ENCODE assay signal across 12 cellular contexts in genomic region chr9:76866689-76867088, GRCh38. TPM values are rescaled to one million over a fixed set of nuclear protein-coding genes. Genes with fewer than 3 reads are reported as not detected.
A peak's percentile ranks its signal among the peaks of the same experiment; 100 is the strongest.
DNase-seq lines count a peak whose midpoint lies in the region; ATAC-seq, FAIRE-seq and TF ChIP-seq lines count a peak whose summit lies in the region.
"Had no signal": no experiment of that assay in that cellular context is flagged by ENCODE, and none has a peak within 500 bp of the region (broad histone marks: within the 10 kb centered on the region; RNA-seq: fewer than 3 reads in every experiment).

No MANE protein-coding gene starts in this region.

- TF ChIP-seq CTCF in SK-N-SH (IDR thresholded peaks at IDR 0.05) (no peak), foreskin fibroblast (IDR thresholded peaks at IDR 0.05; ENCODE audit: low read depth, low read length) (no peak), stomach (IDR thresholded peaks at IDR 0.05) (no peak)
- no peak for TF ChIP-seq CTCF in CD4-positive, alpha-beta T cell (IDR thresholded peaks at IDR 0.05)

- intact Hi-C loops in stomach (cut with DNase I; ENCODE audit: low total_unique reads): no loop called here
- intact Hi-C loops in CD4-positive, alpha-beta T cell (cut with DNase I, micrococcal nuclease): no loop called here

- H3K27ac Mint-ChIP-seq in CD4-positive, alpha-beta T cell: no peak overlapping the region
- H3K27ac Mint-ChIP-seq: activated B cell treated with CpG ODN at 0.5 μM for 24 hours; stimulated activated naive B cell treated with anti-CD40 and anti-IgM and Interleukin-4, amounts not matched to agents 10 μg/mL and 1 μg/mL and 100 μg/mL, for 72 hours had no signal

- H3K27me3 ChIP-seq in SK-N-SH (ENCODE audit: insufficient read depth): peaks cover 39% of the 10 kb centered on the region
- peaks cover 0 to 18% (median 8%) of the 10 kb centered on the region in 3 donors for H3K27me3 ChIP-seq in stomach
- H3K27me3 ChIP-seq in CD4-positive, alpha-beta T cell (ENCODE audit: control insufficient read depth, insufficient read depth, low read length): no peaks in the 10 kb centered on the region
- H3K27me3 ChIP-seq: adrenal gland had no signal

- H3K27ac ChIP-seq in SK-N-SH (ENCODE audit: low read depth in 2 of 2, low read length in 1 of 2) (peak overlapping the region in 1 of 2 experiments; percentile 66; a peak in 2 of 4 replicates), stomach (peak overlapping the region in 3 of 5 donors; percentile 50 to 85 (median 66))
- no peak overlapping the region for H3K27ac ChIP-seq in CD4-positive, alpha-beta T cell (ENCODE audit: low read depth, low read length)
- H3K27ac ChIP-seq: adrenal gland had no signal

- H3K36me3 Mint-ChIP-seq in CD4-positive, alpha-beta T cell (ENCODE audit: low read depth): no peaks in the 10 kb centered on the region
- H3K36me3 Mint-ChIP-seq: stimulated activated naive B cell treated with anti-CD40 and anti-IgM and Interleukin-4, amounts not matched to agents 10 μg/mL and 1 μg/mL and 100 μg/mL, for 72 hours had no signal

- peak overlapping the region; percentile 61 for H2AFZ ChIP-seq in SK-N-SH (ENCODE audit: low read depth)

- peak overlapping the region; percentile 61 for H3K4me2 ChIP-seq in SK-N-SH

- no peak for TF ChIP-seq RAD21 in SK-N-SH (IDR thresholded peaks at IDR 0.05; ENCODE audit: low read length)

- H3K4me1 Mint-ChIP-seq in CD4-positive, alpha-beta T cell (ENCODE audit: low read depth): no peaks in the 10 kb centered on the region
- H3K4me1 Mint-ChIP-seq: activated B cell treated with CpG ODN at 0.5 μM for 24 hours; stimulated activated naive B cell treated with anti-CD40 and anti-IgM and Interleukin-4, amounts not matched to agents 10 μg/mL and 1 μg/mL and 100 μg/mL, for 72 hours had no signal

- H3K9me3 ChIP-seq in SK-N-SH (no peaks in the 10 kb centered on the region), stomach (no peaks in the 10 kb centered on the region)
- no peaks in the 10 kb centered on the region for H3K9me3 ChIP-seq in CD4-positive, alpha-beta T cell (ENCODE audit: control insufficient read depth, low read length)
- H3K9me3 ChIP-seq: adrenal gland had no signal

- no peak overlapping the region for H3K4me3 Mint-ChIP-seq in CD4-positive, alpha-beta T cell
- H3K4me3 Mint-ChIP-seq: activated B cell treated with CpG ODN at 0.5 μM for 24 hours; stimulated activated naive B cell treated with anti-CD40 and anti-IgM and Interleukin-4, amounts not matched to agents 10 μg/mL and 1 μg/mL and 100 μg/mL, for 72 hours had no signal

- WGBS in SK-N-SH (ENCODE audit: low lambda C conversion rate): 3% methylated on average over 7 of the region's 7 CpGs
- WGBS in stomach, 5 donors: 28 to 36% (median 32%) methylated on average over 7 of the region's 7 CpGs

- FAIRE-seq in H54 (lab: Jason Lieb, UNC) (peak; percentile 100), GM12891 (lab: Jason Lieb, UNC) (no peak)

- H3K36me3 ChIP-seq in SK-N-SH (replicated peaks in 1 of 2; ENCODE audit: control insufficient read depth in 1 of 2, insufficient read depth in 2 of 2, low read length in 1 of 2): no peaks in the 10 kb centered on the region
- no peaks in the 10 kb centered on the region for H3K36me3 ChIP-seq in stomach
- H3K36me3 ChIP-seq: adrenal gland had no signal

- CTCF ChIA-PET in SK-N-SH (lab: Yijun Ruan, JAX): no interaction called here
- CTCF ChIA-PET in CD4-positive, alpha-beta T cell (lab: Charles Lee): no interaction called here

- peaks cover 10% of the 10 kb centered on the region for H3F3A ChIP-seq in SK-N-SH (replicated peaks; ENCODE audit: insufficient read depth)

- no peak for ATAC-seq in CD4-positive, alpha-beta T cell (ENCODE audit: poor library complexity)
- no peak for ATAC-seq in GM19455 (IDR thresholded peaks at IDR 0.05; ENCODE audit: unreplicated experiment)
- ATAC-seq: sciatic nerve; stimulated activated naive B cell treated with anti-CD40 and anti-IgM and Interleukin-4, amounts not matched to agents 10 μg/mL and 1 μg/mL and 100 μg/mL, for 72 hours had no signal

- no peaks in the 10 kb centered on the region for H3K9me2 ChIP-seq in SK-N-SH

- no peak overlapping the region for H3K4me3 ChIP-seq in SK-N-SH (ENCODE audit: low read depth in 2 of 2, low read length in 1 of 2)
- no peak overlapping the region for H3K4me3 ChIP-seq in foreskin fibroblast (ENCODE audit: low read depth in 1 of 2, low read length in 2 of 2)
- no peak overlapping the region for H3K4me3 ChIP-seq in stomach
- H3K4me3 ChIP-seq: adrenal gland had no signal

- H3K4me1 ChIP-seq in SK-N-SH (ENCODE audit: control insufficient read depth in 1 of 2, insufficient read depth in 2 of 2, low read depth in 1 of 2, low read length in 1 of 2) (peaks cover 0 to 6% of the 10 kb centered on the region in 2 experiments; a peak in 1 of 4 replicates), stomach (peaks cover 0 to 23% (median 5%) of the 10 kb centered on the region in 4 donors)
- H3K4me1 ChIP-seq: adrenal gland had no signal

- TF ChIP-seq POLR2A in H54 (IDR thresholded peaks at IDR 0.05; ENCODE audit: low read depth, low read length): no peak
- no peak for TF ChIP-seq POLR2A in stomach (IDR thresholded peaks at IDR 0.05)
- TF ChIP-seq POLR2A in GM12891 (IDR thresholded peaks at IDR 0.05; ENCODE audit: low read depth, low read length): no peak

- peak; percentile 93 for DNase-seq in H54 (ENCODE audit: insufficient read length, low spot score)
- no peak for DNase-seq in SK-N-SH
- peak; percentile 95 to 96 for DNase-seq in foreskin fibroblast
- DNase-seq in stomach: no peak
- DNase-seq in GM12891 (ENCODE audit: insufficient read length, low spot score): no peak
- DNase-seq in CD4-positive, alpha-beta T cell: no peak
- no peak for DNase-seq in activated naive CD4-positive, alpha-beta T cell (lab: John Stamatoyannopoulos, UW)
- DNase-seq: activated B cell treated with CpG ODN at 0.5 μM for 24 hours; adrenal gland; stimulated activated naive B cell treated with anti-CD40 and anti-IgM and Interleukin-4, amounts not matched to agents 10 μg/mL and 1 μg/mL and 100 μg/mL, for 72 hours had no signal

- no peaks in the 10 kb centered on the region for H3K79me2 ChIP-seq in SK-N-SH (ENCODE audit: insufficient read depth)

- TF ChIP-seq EP300 in SK-N-SH (IDR thresholded peaks at IDR 0.05; ENCODE audit: borderline replicate concordance in 1 of 2, low read depth in 1 of 2, low read length in 1 of 2) (peak; percentile 35 to 91; a peak in 2 of 4 replicates), stomach (IDR thresholded peaks at IDR 0.05) (no peak)

- H3K9me3 Mint-ChIP-seq in CD4-positive, alpha-beta T cell: no peaks in the 10 kb centered on the region
- H3K9me3 Mint-ChIP-seq: activated B cell treated with CpG ODN at 0.5 μM for 24 hours; stimulated activated naive B cell treated with anti-CD40 and anti-IgM and Interleukin-4, amounts not matched to agents 10 μg/mL and 1 μg/mL and 100 μg/mL, for 72 hours had no signal

- H4K20me1 ChIP-seq in SK-N-SH (ENCODE audit: insufficient read depth): no peaks in the 10 kb centered on the region

- peaks cover 20% of the 10 kb centered on the region for H3K27me3 Mint-ChIP-seq in CD4-positive, alpha-beta T cell

- POLR2A ChIA-PET in SK-N-SH (lab: Yijun Ruan, JAX): no interaction called here
- POLR2A ChIA-PET in CD4-positive, alpha-beta T cell (lab: Charles Lee): no interaction called here

- 0 out of 2 replicates have a peak overlapping the region, but pooled peaks have one; percentile 22 for H3K9ac ChIP-seq in SK-N-SH

TF ChIP-seq in SK-N-SH, 30 proteins besides CTCF, POLR2A, EP300 and RAD21 (continues in another document):
- TF ChIP-seq PBX3 (IDR thresholded peaks at IDR 0.05) (peak; percentile 94), TCF12 (IDR thresholded peaks at IDR 0.05) (peak; percentile 96), YY1 (IDR thresholded peaks at IDR 0.05; ENCODE audit: low read depth) (no peak)

TF ChIP-seq in GM12891, 5 proteins besides CTCF, POLR2A, EP300 and RAD21:
- TF ChIP-seq SPI1 (IDR thresholded peaks at IDR 0.05; ENCODE audit: low read depth, low read length) (no peak), POU2F2 (IDR thresholded peaks at IDR 0.05; ENCODE audit: low read depth, low read length) (no peak), PAX5 (IDR thresholded peaks at IDR 0.05; ENCODE audit: insufficient read depth, low read length, severe bottlenecking) (no peak), POLR2AphosphoS5 (IDR thresholded peaks at IDR 0.05; ENCODE audit: low read depth, low read length) (no peak), TAF1 (IDR thresholded peaks at IDR 0.05; ENCODE audit: low read depth, low read length) (no peak)

RNA-seq across cellular contexts. Expression of gene PRUNE2, which starts 39.2 kb away (rescaled TPM):
- polyA plus RNA-seq in SK-N-SH (2012; rRNA removed): 13.0 and 28.6 TPM in 2 replicates
- polyA plus RNA-seq in SK-N-SH (2012; cell fraction: cytosol; rRNA removed): 28.0 and 30.5 TPM in 2 replicates
- polyA plus RNA-seq in SK-N-SH (2012; cell fraction: nucleus; rRNA removed): 10.9 and 24.6 TPM in 2 replicates
- total RNA-seq in stomach: 100 to 1,000 TPM in 3 of 5 donors, 10 to 100 TPM in 2; 35.6 to 311 (median 119) TPM
- polyA plus RNA-seq in stomach: 10 to 100 TPM in 1 of 3 donors, 1 to 10 TPM in 2; 2.6 to 65.0 (median 4.7) TPM
- 0.24 TPM for polyA plus RNA-seq in GM12891 (2012; ENCODE audit: low read depth, missing spikeins)
- not detected for total RNA-seq in CD4-positive, alpha-beta T cell
- total RNA-seq: activated B cell treated with CpG ODN at 0.5 μM for 24 hours had no signal

Comparison
In these comparisons a context has a peak if more than half of its experiments do, and no peak if none do; other contexts are left out.
1. DNase-seq: peak in H54 (single experiment) and foreskin fibroblast (2 of 2); none in SK-N-SH (single experiment), stomach (single experiment), GM12891 (single experiment), CD4-positive, alpha-beta T cell (0 of 10) and activated naive CD4-positive, alpha-beta T cell (0 of 4).
2. RNA of gene PRUNE2, which starts 39.2 kb away (total RNA-seq): 35.6 to 311 TPM in stomach; not detected in CD4-positive, alpha-beta T cell; every median in the first group is over 10 times any median in the second.